In the genomic region with DNA sequence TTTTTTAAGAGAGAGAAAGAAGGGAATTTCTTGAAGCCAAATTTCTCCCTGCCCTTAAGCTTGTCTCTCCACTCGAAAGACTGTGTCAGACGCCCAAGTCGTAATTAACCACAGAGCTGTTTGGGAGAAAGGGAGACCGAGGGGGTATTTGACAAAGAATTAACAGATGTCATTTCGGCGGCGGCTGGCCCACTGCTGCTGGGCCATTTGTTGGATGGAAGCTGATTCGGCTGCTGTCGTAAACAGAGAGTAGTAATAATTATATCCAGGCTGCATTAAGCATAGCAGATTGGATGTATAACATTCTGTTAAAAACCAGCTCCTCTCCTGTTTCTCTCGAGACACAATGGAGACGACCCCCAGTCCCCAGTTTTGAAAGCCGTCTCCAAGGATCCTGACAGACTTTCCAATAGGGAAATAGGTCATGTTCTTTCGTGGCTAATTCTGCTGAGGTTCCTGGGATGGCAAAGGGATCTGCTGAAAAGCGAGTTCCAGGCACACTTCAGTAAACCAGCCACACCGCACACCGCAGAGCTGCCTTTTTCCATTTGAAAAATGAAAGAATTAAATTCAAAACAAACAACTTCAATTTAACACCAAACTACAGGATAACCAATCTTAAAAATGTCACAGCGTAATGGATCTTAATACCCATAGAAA, we compare ENCODE assay signal across 12 cellular contexts.
DNase-seq lines count a peak whose midpoint lies in the region; ATAC-seq and TF ChIP-seq lines count a peak whose summit lies in the region.
"Had no signal": no experiment of that assay in that cellular context is flagged by ENCODE, and none has a peak within 500 bp of the region (broad histone marks: within the 10 kb centered on the region; RNA-seq: fewer than 3 reads in every experiment).

No MANE protein-coding gene starts in this region.

- H3K27me3 ChIP-seq in subcutaneous abdominal adipose tissue (ENCODE audit: control insufficient read depth in 5 of 5, insufficient read depth in 4 of 5, low read length in 5 of 5), result peaks cover 0 to 2% (median 0%) of the 10 kb centered on the region in 5 donors

- TF ChIP-seq CTCF in choroid plexus epithelial cell (conservative IDR thresholded peaks at IDR 0.05; ENCODE audit: low read depth, low read length), result no peak

- H3K27ac ChIP-seq in subcutaneous abdominal adipose tissue (ENCODE audit: low read depth, low read length), result peak overlapping the region; percentile 6

- DNase-seq in NCI-H1694 treated with DMSO at 0.1 percent for 48 hours (lab: John Stamatoyannopoulos, UW) (peak; percentile 85), choroid plexus epithelial cell (ENCODE audit: low read depth) (peak; percentile 8), mesenteric fat pad (ENCODE audit: low spot score) (peak; percentile 65), NCI-H2029 (lab: John Stamatoyannopoulos, UW) (no peak)
- DNase-seq in activated CD4-positive, alpha-beta T cell treated with anti-CD3 and anti-CD28 coated beads for 4 hours, result no peak
- DNase-seq: activated B cell treated with CpG ODN at 0.5 μM for 24 hours, DND-41, naive B cell, NCI-H1930, RPMI8226 had no signal

- peak overlapping the region; percentile 41 for H3K4me3 ChIP-seq in choroid plexus epithelial cell (ENCODE audit: low read depth, low read length)
- peak overlapping the region; percentile 38 to 60 (median 55) for H3K4me3 ChIP-seq in subcutaneous abdominal adipose tissue (ENCODE audit: low read depth in 1 of 5, low read length in 5 of 5)

- H3K4me1 ChIP-seq in subcutaneous abdominal adipose tissue (ENCODE audit: control insufficient read depth in 5 of 5, insufficient read depth in 5 of 5, low read length in 5 of 5), result peaks cover 0 to 19% (median 12%) of the 10 kb centered on the region in 5 donors

- no peaks in the 10 kb centered on the region for H3K36me3 ChIP-seq in subcutaneous abdominal adipose tissue (ENCODE audit: control insufficient read depth in 5 of 5, insufficient read depth in 5 of 5, low read length in 5 of 5)

- H3K9me3 ChIP-seq in subcutaneous abdominal adipose tissue (ENCODE audit: control insufficient read depth in 5 of 5, low read length in 5 of 5), result no peaks in the 10 kb centered on the region

- no peak for ATAC-seq in HG02623 (IDR thresholded peaks at IDR 0.05; ENCODE audit: unreplicated experiment)

- H3K9ac ChIP-seq in subcutaneous abdominal adipose tissue (ENCODE audit: low read length in 5 of 5), result peak overlapping the region in 4 of 5 donors; percentile 16 to 44 (median 32)

Comparison
In these comparisons a context has a peak if more than half of its experiments do, and no peak if none do; other contexts are left out.
1. DNase-seq: peak in NCI-H1694 treated with DMSO at 0.1 percent for 48 hours (single experiment), choroid plexus epithelial cell (single experiment) and mesenteric fat pad (single experiment); none in activated CD4-positive, alpha-beta T cell treated with anti-CD3 and anti-CD28 coated beads for 4 hours (0 of 2) and NCI-H2029 (single experiment).